Comparison of ENCODE assay signal across 34 cellular contexts in genomic region chr2:128970332-128971116, GRCh38.
"Had no signal": no experiment of that assay in that cellular context is flagged by ENCODE, and none has a peak within 500 bp of the region (broad histone marks: within the 10 kb centered on the region; RNA-seq: fewer than 3 reads in every experiment).

No MANE protein-coding gene starts in this region.

- H3K4me3 ChIP-seq: adrenal gland, body of pancreas, breast epithelium, Peyer's patch, SJSA1 had no signal

- H3K27ac ChIP-seq: adrenal gland, body of pancreas, breast epithelium, Peyer's patch, SJSA1, VCaP had no signal

- H3K9me3 ChIP-seq: adrenal gland, body of pancreas, breast epithelium, Peyer's patch, SJSA1, SK-N-SH had no signal

- FAIRE-seq: astrocyte had no signal

- H3K4me1 ChIP-seq: adrenal gland, body of pancreas, breast epithelium, Peyer's patch, SJSA1 had no signal

- H3K9ac ChIP-seq: SK-N-SH had no signal

- H3K36me3 ChIP-seq: adrenal gland, breast epithelium, Peyer's patch, SJSA1 had no signal

- H3K4me2 ChIP-seq: SK-N-SH had no signal

- DNase-seq: activated B cell treated with CpG ODN at 0.5 μM for 24 hours; activated CD4-positive, alpha-beta T cell treated with anti-CD3 and anti-CD28 coated beads for 4 hours; activated CD4-positive, alpha-beta T cell treated with anti-CD3 and anti-CD28 coated beads, Interleukin-2, amount 50 U/mL, for 48 hours; activated CD4-positive, CD25-positive, alpha-beta regulatory T cell treated with anti-CD3 and anti-CD28 coated beads, Interleukin-2, amount 50 U/mL, for 72 hours; activated CD8-positive, alpha-beta T cell treated with anti-CD3 and anti-CD28 coated beads, Interleukin-2, amount 10 ng/mL, durations not matched to agents 7 days and 5 days; activated gamma-delta T cell treated with Interleukin-2 at 50 U/mL for 16 hours; activated naive CD4-positive, alpha-beta T cell treated with anti-CD3 and anti-CD28 coated beads for 36 hours; activated T-cell treated with anti-CD3 and anti-CD28 coated beads, Interleukin-2, amount 50 U/mL, for 24 hours; adrenal gland; body of pancreas; caudate nucleus; cerebellar nuclear complex; NCI-H1105; NCI-H1417 treated with DMSO at 0.1 percent for 48 hours; NCI-H187 treated with DMSO at 0.1 percent for 48 hours; NCI-H2081; NCI-H2171 treated with DMSO at 0.1 percent for 48 hours; NCI-H2227 treated with DMSO at 0.1 percent for 48 hours; NCI-H446; NCI-H524; NK-92 treated with Interleukin-12 subunit alpha and Interleukin-12 subunit beta, amount 100 ng/mL, for 24 hours; PC-3; Peyer's patch; RPMI8226; SHP77 treated with DMSO at 0.1 percent for 48 hours; SK-N-SH; T-helper 1 cell; T-helper 2 cell; T-helper 9 cell had no signal

- ATAC-seq: activated CD8-positive, alpha-beta T cell treated with anti-CD3 and anti-CD28 coated beads, Interleukin-2, amount 10 ng/mL, durations not matched to agents 7 days and 5 days; activated naive CD4-positive, alpha-beta T cell treated with anti-CD3 and anti-CD28 coated beads, Interleukin-2, amount 50 U/mL, for 72 hours; body of pancreas; PC-3 had no signal

- H3K27me3 ChIP-seq: adrenal gland, body of pancreas, breast epithelium, Peyer's patch, SJSA1 had no signal
